ENCODE assay signal across 8 cellular contexts in genomic region chr17:45246861-45247428, GRCh38. TPM values are rescaled to one million over a fixed set of nuclear protein-coding genes. Genes with fewer than 3 reads are reported as not detected.
DNase-seq lines count a peak whose midpoint lies in the region; ATAC-seq and TF ChIP-seq lines count a peak whose summit lies in the region.

No MANE protein-coding gene starts in this region.

- DNase-seq in activated T-cell treated with anti-CD3 and anti-CD28 coated beads, Interleukin-2, amount 50 U/mL, for 72 hours: peak; percentile 48 to 52
- DNase-seq in activated T-cell treated with anti-CD3 and anti-CD28 coated beads for 4 hours: no peak
- DNase-seq in NT2/D1 (ENCODE audit: low read depth, low spot score): no peak
- DNase-seq in central memory CD8-positive, alpha-beta T cell (ENCODE audit: low spot score in 2 of 2): no peak
- DNase-seq in lower lobe of right lung: no peak
- DNase-seq in upper lobe of right lung: peak; percentile 71
- no peak for DNase-seq in COR-L47 (lab: John Stamatoyannopoulos, UW)
- no peak for DNase-seq in Ammon's horn (ENCODE audit: low spot score)

- H3K27ac ChIP-seq in lower lobe of right lung: peak overlapping the region; percentile 86
- H3K27ac ChIP-seq in upper lobe of right lung: peak overlapping the region; percentile 86

- peak in 1 of 2 donors; percentile 3 for ATAC-seq in activated T-cell treated with anti-CD3 and anti-CD28 coated beads, Interleukin-2, amount 50 U/mL, for 72 hours (replicated peaks in 1 of 2)
- ATAC-seq in central memory CD8-positive, alpha-beta T cell (replicated peaks; ENCODE audit: extremely low read depth, poor library complexity, severe bottlenecking): peak; percentile 52
- peak; percentile 1 to 2 for ATAC-seq in lower lobe of right lung
- no peak for ATAC-seq in upper lobe of right lung

- H3K27me3 ChIP-seq in NT2/D1 (ENCODE audit: insufficient read depth, insufficient read length) (peaks cover 4% of the 10 kb centered on the region), lower lobe of right lung (ENCODE audit: low read depth) (no peaks in the 10 kb centered on the region), upper lobe of right lung (no peaks in the 10 kb centered on the region)

- no peaks in the 10 kb centered on the region for H3K27me3 Mint-ChIP-seq in activated T-cell treated with anti-CD3 and anti-CD28 coated beads, Interleukin-2, amount 50 U/mL, for 72 hours (ENCODE audit: low read depth)
- no peaks in the 10 kb centered on the region for H3K27me3 Mint-ChIP-seq in central memory CD8-positive, alpha-beta T cell

- peaks cover 11% of the 10 kb centered on the region for H3K36me3 ChIP-seq in NT2/D1 (ENCODE audit: insufficient read depth, insufficient read length, low read length)
- peaks cover 49% of the 10 kb centered on the region for H3K36me3 ChIP-seq in lower lobe of right lung
- H3K36me3 ChIP-seq in upper lobe of right lung: peaks cover 23% of the 10 kb centered on the region

- H3K9me3 Mint-ChIP-seq in activated T-cell treated with anti-CD3 and anti-CD28 coated beads, Interleukin-2, amount 50 U/mL, for 72 hours: no peaks in the 10 kb centered on the region
- no peaks in the 10 kb centered on the region for H3K9me3 Mint-ChIP-seq in central memory CD8-positive, alpha-beta T cell

- H3K9me3 ChIP-seq in NT2/D1 (ENCODE audit: insufficient read depth, low read length): no peaks in the 10 kb centered on the region
- H3K9me3 ChIP-seq in lower lobe of right lung: no peaks in the 10 kb centered on the region
- no peaks in the 10 kb centered on the region for H3K9me3 ChIP-seq in upper lobe of right lung

- H3K4me1 ChIP-seq in NT2/D1 (ENCODE audit: insufficient read depth, insufficient read length) (peaks cover 21% of the 10 kb centered on the region), lower lobe of right lung (peaks cover 19% of the 10 kb centered on the region), upper lobe of right lung (peaks cover 12% of the 10 kb centered on the region)

- H3K4me1 Mint-ChIP-seq in activated T-cell treated with anti-CD3 and anti-CD28 coated beads, Interleukin-2, amount 50 U/mL, for 72 hours (ENCODE audit: low read depth): peaks cover 61% of the 10 kb centered on the region
- H3K4me1 Mint-ChIP-seq in central memory CD8-positive, alpha-beta T cell: peaks cover 49% of the 10 kb centered on the region

- intact Hi-C loops in lower lobe of right lung (cut with DNase I): no loop called here
- intact Hi-C loops in upper lobe of right lung (cut with DNase I): no loop called here

- peaks cover 2 to 12% of the 10 kb centered on the region in 2 donors for H3K36me3 Mint-ChIP-seq in activated T-cell treated with anti-CD3 and anti-CD28 coated beads, Interleukin-2, amount 50 U/mL, for 72 hours (ENCODE audit: insufficient read depth in 2 of 2)
- H3K36me3 Mint-ChIP-seq in central memory CD8-positive, alpha-beta T cell (ENCODE audit: insufficient read depth): peaks cover 66% of the 10 kb centered on the region

- H3K4me3 ChIP-seq in NT2/D1 (ENCODE audit: insufficient read length, low read depth): peak overlapping the region; percentile 75
- H3K4me3 ChIP-seq in lower lobe of right lung: peak overlapping the region; percentile 64
- H3K4me3 ChIP-seq in upper lobe of right lung: peak overlapping the region; percentile 61

- peak overlapping the region; percentile 91 to 92 for H3K4me3 Mint-ChIP-seq in activated T-cell treated with anti-CD3 and anti-CD28 coated beads, Interleukin-2, amount 50 U/mL, for 72 hours
- H3K4me3 Mint-ChIP-seq in central memory CD8-positive, alpha-beta T cell: peak overlapping the region; percentile 83

- H3K9ac ChIP-seq in NT2/D1 (ENCODE audit: insufficient read length, low read depth): peak overlapping the region; percentile 85

- H3K27ac Mint-ChIP-seq in activated T-cell treated with anti-CD3 and anti-CD28 coated beads, Interleukin-2, amount 50 U/mL, for 72 hours: peak overlapping the region; percentile 83
- peak overlapping the region; percentile 94 for H3K27ac Mint-ChIP-seq in central memory CD8-positive, alpha-beta T cell (ENCODE audit: low read depth)

- peak; percentile 44 for TF ChIP-seq CTCF in lower lobe of right lung (IDR thresholded peaks at IDR 0.05)
- TF ChIP-seq CTCF in upper lobe of right lung (IDR thresholded peaks at IDR 0.05): peak; percentile 49

RNA-seq across cellular contexts. Expression of gene SPATA32, which starts 14.9 kb away (rescaled TPM):
- 1 to 10 TPM; 1.4 to 1.7 TPM for total RNA-seq in activated T-cell treated with anti-CD3 and anti-CD28 coated beads, Interleukin-2, amount 50 U/mL, for 72 hours
- total RNA-seq in lower lobe of right lung (not detected), upper lobe of right lung (not detected)

RNA-seq across cellular contexts. Expression of gene FMNL1, which starts 25.3 kb away (rescaled TPM):
- 100 to 1,000 TPM; 559 to 689 TPM for total RNA-seq in activated T-cell treated with anti-CD3 and anti-CD28 coated beads, Interleukin-2, amount 50 U/mL, for 72 hours
- total RNA-seq in lower lobe of right lung (87.0 TPM), upper lobe of right lung (62.3 TPM)

Comparison
In these comparisons a context has a peak if more than half of its experiments do, and no peak if none do; other contexts are left out.
1. DNase-seq: peak in activated T-cell treated with anti-CD3 and anti-CD28 coated beads, Interleukin-2, amount 50 U/mL, for 72 hours (2 of 2) and upper lobe of right lung (single experiment); none in activated T-cell treated with anti-CD3 and anti-CD28 coated beads for 4 hours (single experiment), NT2/D1 (single experiment), central memory CD8-positive, alpha-beta T cell (0 of 2), lower lobe of right lung (single experiment), COR-L47 (single experiment) and Ammon's horn (single experiment).
2. Peak in every context shown above with its lines, with median percentiles within 50 percentile points of each other: H3K4me3 ChIP-seq.